8 cellular contexts compared by ENCODE assay signal in genomic region chr6:111709615-111710398, GRCh38.
DNase-seq lines count a peak whose midpoint lies in the region; ATAC-seq, FAIRE-seq and TF ChIP-seq lines count a peak whose summit lies in the region.

No MANE protein-coding gene starts in this region.

- no peaks in the 10 kb centered on the region for H3K27me3 Mint-ChIP-seq in osteocyte (ENCODE audit: unreplicated experiment)

- peaks cover 33% of the 10 kb centered on the region for H3K4me1 Mint-ChIP-seq in osteocyte (ENCODE audit: unreplicated experiment)

- no peak overlapping the region for H3K4me3 ChIP-seq in aorta (ENCODE audit: low read length in 2 of 2)

- WGBS in aorta, 2 donors, result 24 to 25% methylated on average over 5 of the region's 5 CpGs

- H3K27me3 ChIP-seq in foreskin keratinocyte (no peaks in the 10 kb centered on the region), aorta (ENCODE audit: control insufficient read depth in 1 of 2, insufficient read depth in 2 of 2, low read length in 1 of 2) (no peaks in the 10 kb centered on the region)

- DNase-seq in Daoy (ENCODE audit: low read depth) (peak; percentile 54), KG1 (lab: John Stamatoyannopoulos, UW) (peak; percentile 55), RCC 7860 (ENCODE audit: low spot score) (peak; percentile 55), foreskin keratinocyte (peak; percentile 31 to 55), osteocyte (ENCODE audit: extremely low spot score, unreplicated experiment) (no peak), aorta (peak; percentile 72 to 78)
- peak; percentile 84 for DNase-seq in activated effector memory CD4-positive, alpha-beta T cell treated with anti-CD3 and anti-CD28 coated beads, Interleukin-2, amount 50 U/mL, for 16 hours

- peak; percentile 87 for FAIRE-seq in RCC 7860 (lab: Jason Lieb, UNC)

- no peak overlapping the region for H3K4me3 Mint-ChIP-seq in osteocyte (ENCODE audit: unreplicated experiment)

- H3K36me3 ChIP-seq in aorta (ENCODE audit: control insufficient read depth in 1 of 2, insufficient read depth in 2 of 2, low read length in 1 of 2), result no peaks in the 10 kb centered on the region

- H3K27ac Mint-ChIP-seq in osteocyte (ENCODE audit: unreplicated experiment), result peak overlapping the region; percentile 31

- H3K9me3 ChIP-seq in aorta (ENCODE audit: control insufficient read depth, low read length), result no peaks in the 10 kb centered on the region

- intact Hi-C loops in aorta (cut with DNase I), result loop anchor here (1.0 to 5.0 kb wide), 3 partner anchors 287 to 333 kb away; no protein-coding TSS in a partner anchor

- ATAC-seq in GM21717 (IDR thresholded peaks at IDR 0.05; ENCODE audit: unreplicated experiment), result peak; percentile 86
- ATAC-seq in foreskin keratinocyte, result peak; percentile 86
- ATAC-seq in aorta (ENCODE audit: low FRiP score), result peak; percentile 91

- TF ChIP-seq CTCF in foreskin keratinocyte (conservative IDR thresholded peaks at IDR 0.05) (peak; percentile 88), osteocyte (IDR thresholded peaks at IDR 0.05) (peak; percentile 74)

- peak overlapping the region; percentile 14 for H3K27ac ChIP-seq in foreskin keratinocyte
- H3K27ac ChIP-seq in aorta (ENCODE audit: low read depth in 1 of 2, low read length in 2 of 2), result no peak overlapping the region

- no peaks in the 10 kb centered on the region for H3K9me3 Mint-ChIP-seq in osteocyte (ENCODE audit: unreplicated experiment)

- peaks cover 9% of the 10 kb centered on the region for H3K4me1 ChIP-seq in foreskin keratinocyte
- H3K4me1 ChIP-seq in aorta (ENCODE audit: control insufficient read depth in 1 of 2, insufficient read depth in 2 of 2, low read length in 2 of 2), result no peaks in the 10 kb centered on the region

- H3K36me3 Mint-ChIP-seq in osteocyte (ENCODE audit: unreplicated experiment), result peaks cover 19% of the 10 kb centered on the region
